In genomic region chr10:3071405-3072198, GRCh38 we compare ENCODE assay signal across 10 cellular contexts. TPM values are rescaled to one million over a fixed set of nuclear protein-coding genes. Genes with fewer than 3 reads are reported as not detected.
DNase-seq lines count a peak whose midpoint lies in the region; ATAC-seq, FAIRE-seq and TF ChIP-seq lines count a peak whose summit lies in the region.
"Had no signal": no experiment of that assay in that cellular context is flagged by ENCODE, and none has a peak within 500 bp of the region (broad histone marks: within the 10 kb centered on the region; RNA-seq: fewer than 3 reads in every experiment).

No MANE protein-coding gene starts in this region.

- 91 to 92% (median 92%) methylated on average over 13 of the region's 13 CpGs for WGBS in spleen, 5 donors

- H3K27me3 ChIP-seq in RWPE2 (ENCODE audit: insufficient read depth, poor library complexity, severe bottlenecking) = no peaks in the 10 kb centered on the region
- no peaks in the 10 kb centered on the region for H3K27me3 ChIP-seq in bronchial epithelial cell (ENCODE audit: control insufficient read depth, insufficient read depth, low read length)
- H3K27me3 ChIP-seq in spleen (replicated peaks in 1 of 7) = peaks cover 0 to 31% (median 10%) of the 10 kb centered on the region in 7 donors

- H3K27ac ChIP-seq in RWPE2 (ENCODE audit: poor library complexity, severe bottlenecking) = peak overlapping the region; percentile 64
- H3K27ac ChIP-seq in spleen = no peak overlapping the region

- ATAC-seq in RWPE2 (ENCODE audit: low read depth) (peak; percentile 62), HG03039 (IDR thresholded peaks at IDR 0.05; ENCODE audit: unreplicated experiment) (no peak), HG02623 (IDR thresholded peaks at IDR 0.05; ENCODE audit: unreplicated experiment) (no peak)

- intact Hi-C loops in spleen (cut with DNase I; ENCODE audit: low total_unique reads) = no loop called here

- peaks cover 65% of the 10 kb centered on the region for H3K36me3 ChIP-seq in RWPE2 (ENCODE audit: low read depth)
- H3K36me3 ChIP-seq in bronchial epithelial cell (ENCODE audit: control insufficient read depth, insufficient read depth, low read length) = peaks cover 10% of the 10 kb centered on the region
- H3K36me3 ChIP-seq in spleen = peaks cover 0 to 8% (median 0%) of the 10 kb centered on the region in 6 donors

- H3K9me3 ChIP-seq in RWPE2 (ENCODE audit: severe bottlenecking) = no peaks in the 10 kb centered on the region
- no peaks in the 10 kb centered on the region for H3K9me3 ChIP-seq in spleen

- TF ChIP-seq POLR2A in spleen (IDR thresholded peaks at IDR 0.05) = no peak

- H3K4me3 ChIP-seq in RWPE2 (ENCODE audit: severe bottlenecking) (no peak overlapping the region), bronchial epithelial cell (ENCODE audit: low read depth, low read length) (no peak overlapping the region), spleen (no peak overlapping the region)

- no peak for TF ChIP-seq CTCF in RWPE2 (IDR thresholded peaks at IDR 0.05; ENCODE audit: poor library complexity, severe bottlenecking)
- no peak for TF ChIP-seq CTCF in bronchial epithelial cell (IDR thresholded peaks at IDR 0.05; ENCODE audit: insufficient read depth, low read length, severe bottlenecking)
- TF ChIP-seq CTCF in spleen (IDR thresholded peaks at IDR 0.05 in 8 of 11, conservative IDR thresholded peaks at IDR 0.05 in 3 of 11) = no peak

- DNase-seq in H4 (ENCODE audit: low spot score) = peak; percentile 82
- DNase-seq in RWPE2 (ENCODE audit: low spot score) = no peak
- peak; percentile 96 for DNase-seq in bronchial epithelial cell (ENCODE audit: low read depth)
- DNase-seq in stimulated activated CD4-positive, alpha-beta T cell treated with anti-CD3 and anti-CD28 coated beads, Interleukin-2, amount 100 ng/mL, for 24 hours = peak; percentile 47 to 51
- no peak for DNase-seq in inferior parietal cortex (ENCODE audit: extremely low spot score)
- no peak for DNase-seq in spleen
- DNase-seq: NCI-H187 treated with DMSO at 0.1 percent for 48 hours had no signal

- H3K4me1 ChIP-seq in RWPE2 (ENCODE audit: insufficient read depth, poor library complexity, severe bottlenecking) (peaks cover 39% of the 10 kb centered on the region), spleen (peaks cover 5 to 40% (median 23%) of the 10 kb centered on the region in 6 donors)

- FAIRE-seq in bronchial epithelial cell (lab: Jason Lieb, UNC) = no peak
- FAIRE-seq: GM19239 had no signal

RNA-seq across cellular contexts. Expression of gene PFKP, which starts 4.3 kb away (rescaled TPM):
- total RNA-seq in H4 (2014; rRNA removed; shearing (Covaris generic)) = 98.8 and 119 TPM in 2 replicates
- 188 and 196 TPM in 2 replicates for total RNA-seq in bronchial epithelial cell
- total RNA-seq in spleen = 10 to 100 TPM; 19.5 to 60.9 (median 28.8) TPM
- polyA plus RNA-seq in spleen = 10 to 100 TPM; 19.0 to 44.6 (median 21.3) TPM

Comparison
In these comparisons a context has a peak if more than half of its experiments do, and no peak if none do; other contexts are left out.
1. DNase-seq: peak in H4 (single experiment), bronchial epithelial cell (single experiment) and stimulated activated CD4-positive, alpha-beta T cell treated with anti-CD3 and anti-CD28 coated beads, Interleukin-2, amount 100 ng/mL, for 24 hours (2 of 2); none in RWPE2 (single experiment), inferior parietal cortex (single experiment) and spleen (single experiment).